ENCODE assay signal across 15 cellular contexts in the genomic region with DNA sequence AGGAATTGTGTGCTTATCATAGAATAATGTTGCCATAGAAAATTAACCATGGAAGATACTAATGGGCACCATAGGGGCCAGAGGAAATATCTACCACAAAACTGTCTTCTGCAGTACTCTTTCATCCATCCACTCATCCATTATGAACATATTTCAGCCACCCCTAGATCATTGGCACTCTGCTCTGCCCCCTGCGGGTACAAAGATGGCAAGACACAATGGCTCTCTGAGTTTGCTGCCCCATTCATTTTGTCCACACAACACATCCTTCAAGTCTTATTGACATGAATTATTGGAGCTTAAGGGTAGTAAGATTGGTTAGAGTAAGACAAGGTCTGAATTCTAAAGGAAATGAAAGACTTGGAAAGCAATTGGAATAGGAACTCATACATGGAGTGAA.
A peak's percentile ranks its signal among the peaks of the same experiment; 100 is the strongest.
DNase-seq lines count a peak whose midpoint lies in the region; ATAC-seq, FAIRE-seq and TF ChIP-seq lines count a peak whose summit lies in the region.
"Had no signal": no experiment of that assay in that cellular context is flagged by ENCODE, and none has a peak within 500 bp of the region (broad histone marks: within the 10 kb centered on the region; RNA-seq: fewer than 3 reads in every experiment).

No MANE protein-coding gene starts in this region.

- no peak for TF ChIP-seq EP300 in stomach (IDR thresholded peaks at IDR 0.05)

- no peaks in the 10 kb centered on the region for H3K9me2 ChIP-seq in MM.1S (replicated peaks; ENCODE audit: insufficient read depth, low read length)

- no peak overlapping the region for H3K9ac ChIP-seq in MM.1S (ENCODE audit: low read length)

- FAIRE-seq in urothelium cell line (lab: Jason Lieb, UNC) = no peak

- H3K9me3 ChIP-seq in left ventricle myocardium inferior (replicated peaks) = peaks cover 14% of the 10 kb centered on the region
- no peaks in the 10 kb centered on the region for H3K9me3 ChIP-seq in right cardiac atrium (ENCODE audit: control insufficient read depth, low read length)
- no peaks in the 10 kb centered on the region for H3K9me3 ChIP-seq in MM.1S (replicated peaks; ENCODE audit: insufficient read depth, low read length)
- H3K9me3 ChIP-seq in stomach = no peaks in the 10 kb centered on the region
- H3K9me3 ChIP-seq: gastrocnemius medialis had no signal

- TF ChIP-seq CTCF in left ventricle myocardium inferior (IDR thresholded peaks at IDR 0.05; ENCODE audit: borderline replicate concordance) = peak; percentile 28
- peak; percentile 27 for TF ChIP-seq CTCF in MM.1S (IDR thresholded peaks at IDR 0.05; ENCODE audit: low read length)
- no peak for TF ChIP-seq CTCF in stomach (IDR thresholded peaks at IDR 0.05)

- H3K36me3 ChIP-seq in left ventricle myocardium inferior (no peaks in the 10 kb centered on the region), MM.1S (replicated peaks; ENCODE audit: insufficient read depth, low read length) (no peaks in the 10 kb centered on the region), stomach (no peaks in the 10 kb centered on the region)
- H3K36me3 ChIP-seq: cardiac muscle cell, gastrocnemius medialis had no signal

- TF ChIP-seq POLR2A in stomach (IDR thresholded peaks at IDR 0.05) = no peak

- no peak for DNase-seq in left ventricle myocardium inferior
- no peak for DNase-seq in right cardiac atrium
- peak; percentile 16 for DNase-seq in MM.1S
- peak; percentile 5 for DNase-seq in cerebellar cortex (ENCODE audit: low spot score)
- peak; percentile 4 for DNase-seq in urothelium cell line (ENCODE audit: low spot score)
- no peak for DNase-seq in stomach
- DNase-seq: activated CD8-positive, alpha-beta memory T cell treated with anti-CD3 and anti-CD28 coated beads, Interleukin-2, amount 10 ng/mL, durations not matched to agents 7 days and 5 days; activated naive CD4-positive, alpha-beta T cell treated with anti-CD3 and anti-CD28 coated beads, Interleukin-2, amount 10 ng/mL, durations not matched to agents 7 days and 5 days; gastrocnemius medialis; NCI-H345; PC-9; substantia nigra had no signal

- 50% methylated on average over 1 of the region's 1 CpG for WGBS in right cardiac atrium
- 37 to 68% (median 62%) methylated on average over 1 of the region's 1 CpG for WGBS in stomach, 5 donors

- H3K27me3 ChIP-seq in left ventricle myocardium inferior (ENCODE audit: low read depth) (no peaks in the 10 kb centered on the region), right cardiac atrium (ENCODE audit: control insufficient read depth, insufficient read depth) (no peaks in the 10 kb centered on the region), MM.1S (replicated peaks; ENCODE audit: insufficient read depth, low read length) (no peaks in the 10 kb centered on the region), stomach (no peaks in the 10 kb centered on the region)
- H3K27me3 ChIP-seq: cardiac muscle cell, gastrocnemius medialis had no signal

- no peak overlapping the region for H2AFZ ChIP-seq in MM.1S (ENCODE audit: low read length)
- H2AFZ ChIP-seq: PC-9 had no signal

- no peaks in the 10 kb centered on the region for H3F3A ChIP-seq in MM.1S (ENCODE audit: insufficient read depth, low read length)

- ATAC-seq in right cardiac atrium (no peak), HG02840 (IDR thresholded peaks at IDR 0.05; ENCODE audit: low FRiP score, unreplicated experiment) (no peak), HG02852 (IDR thresholded peaks at IDR 0.05; ENCODE audit: unreplicated experiment) (no peak)
- ATAC-seq: activated CD8-positive, alpha-beta memory T cell treated with anti-CD3 and anti-CD28 coated beads, Interleukin-2, amount 10 ng/mL, durations not matched to agents 7 days and 5 days; gastrocnemius medialis had no signal

- no peaks in the 10 kb centered on the region for H3K79me2 ChIP-seq in MM.1S (ENCODE audit: low read length)

- H3K4me2 ChIP-seq in MM.1S (ENCODE audit: low read depth, low read length) = no peak overlapping the region
- H3K4me2 ChIP-seq: PC-9 had no signal

- no peaks in the 10 kb centered on the region for H3K4me1 ChIP-seq in left ventricle myocardium inferior
- no peaks in the 10 kb centered on the region for H3K4me1 ChIP-seq in right cardiac atrium (ENCODE audit: control insufficient read depth, insufficient read depth, low read length)
- no peaks in the 10 kb centered on the region for H3K4me1 ChIP-seq in MM.1S (ENCODE audit: low read length)
- no peaks in the 10 kb centered on the region for H3K4me1 ChIP-seq in stomach
- H3K4me1 ChIP-seq: gastrocnemius medialis had no signal

- H3K27ac ChIP-seq in left ventricle myocardium inferior (replicated peaks) = no peak overlapping the region
- no peak overlapping the region for H3K27ac ChIP-seq in right cardiac atrium (ENCODE audit: low read length)
- H3K27ac ChIP-seq in MM.1S (ENCODE audit: low read length) = no peak overlapping the region
- no peak overlapping the region for H3K27ac ChIP-seq in stomach
- H3K27ac ChIP-seq: cardiac muscle cell, gastrocnemius medialis, PC-9 had no signal

- intact Hi-C loops in left ventricle myocardium inferior (cut with micrococcal nuclease) = no loop called here
- intact Hi-C loops in right cardiac atrium (cut with DNase I) = no loop called here
- intact Hi-C loops in stomach (cut with DNase I; ENCODE audit: low total_unique reads) = no loop called here

- no peaks in the 10 kb centered on the region for H4K20me1 ChIP-seq in MM.1S (ENCODE audit: insufficient read depth, low read length)

- H3K4me3 ChIP-seq in left ventricle myocardium inferior = no peak overlapping the region
- no peak overlapping the region for H3K4me3 ChIP-seq in right cardiac atrium (ENCODE audit: low read length)
- no peak overlapping the region for H3K4me3 ChIP-seq in MM.1S (ENCODE audit: low read length)
- no peak overlapping the region for H3K4me3 ChIP-seq in stomach
- H3K4me3 ChIP-seq: cardiac muscle cell, gastrocnemius medialis, PC-9 had no signal

Comparison
In these comparisons a context has a peak if more than half of its experiments do, and no peak if none do; other contexts are left out.
1. DNase-seq: peak in MM.1S (single experiment), cerebellar cortex (single experiment) and urothelium cell line (single experiment); none in left ventricle myocardium inferior (single experiment), right cardiac atrium (0 of 3) and stomach (single experiment).
2. CTCF ChIP-seq: peak in left ventricle myocardium inferior (single experiment) and MM.1S (single experiment); none in stomach (0 of 7).